Comparison of ENCODE assay signal across 22 cellular contexts in genomic region chr19:21134934-21135366, GRCh38.
"Had no signal": no experiment of that assay in that cellular context is flagged by ENCODE, and none has a peak within 500 bp of the region (broad histone marks: within the 10 kb centered on the region; RNA-seq: fewer than 3 reads in every experiment).

No MANE protein-coding gene starts in this region.

- H3K4me1 Mint-ChIP-seq: stimulated activated memory B cell treated with anti-CD40 and anti-IgM and Interleukin-4, amounts not matched to agents 10 μg/mL and 1 μg/mL and 100 μg/mL, for 72 hours had no signal

- H3K4me2 ChIP-seq: hepatocyte had no signal

- H2AFZ ChIP-seq: hepatocyte had no signal

- H3K4me3 ChIP-seq: hepatocyte, lung, psoas muscle, spleen, tibial artery had no signal

- H3K27me3 Mint-ChIP-seq: stimulated activated naive CD8-positive, alpha-beta T cell treated with anti-CD3 and anti-CD28 coated beads, Interleukin-15, Interleukin-2, amounts not matched to agents 100 ng/mL and 50 ng/mL, for 24 hours had no signal

- H3K27me3 ChIP-seq: foreskin keratinocyte, hepatocyte, spleen, tibial artery had no signal

- H3K27ac ChIP-seq: foreskin keratinocyte, hepatocyte, psoas muscle, spleen, tibial artery had no signal

- H3K36me3 ChIP-seq: spleen, tibial artery had no signal

- H3K4me1 ChIP-seq: foreskin keratinocyte, psoas muscle, spleen, tibial artery had no signal

- H3K79me2 ChIP-seq: hepatocyte had no signal

- DNase-seq: dermis blood vessel endothelial cell; erythroblast; foreskin keratinocyte; head of caudate nucleus; kidney; left colon; left ventricle myocardium superior; mesenchymal stem cell; midbrain; psoas muscle; retina; spleen; stimulated activated CD4-positive, alpha-beta T cell treated with anti-CD3 and anti-CD28 coated beads, Interleukin-15, amount 100 ng/mL, for 24 hours; stimulated activated CD4-positive, alpha-beta T cell treated with anti-CD3 and anti-CD28 coated beads, Interleukin-1b, Interleukin-23, amount 100 ng/mL, for 48 hours; stimulated activated CD4-positive, alpha-beta T cell treated with anti-CD3 and anti-CD28 coated beads, Interleukin-4, amount 100 ng/mL, for 24 hours; tibial artery had no signal

- H3K27ac Mint-ChIP-seq: natural killer cell treated with Interleukin-12 subunit alpha and Interleukin-12 subunit beta and Interleukin-15 and Interleukin-18, amount 100 ng/mL, for 72 hours; stimulated activated memory B cell treated with anti-CD40 and anti-IgM and Interleukin-4, amounts not matched to agents 10 μg/mL and 1 μg/mL and 100 μg/mL, for 72 hours; stimulated activated naive CD8-positive, alpha-beta T cell treated with anti-CD3 and anti-CD28 coated beads, Interleukin-15, Interleukin-2, amounts not matched to agents 100 ng/mL and 50 ng/mL, for 24 hours had no signal

- ATAC-seq: foreskin keratinocyte; left colon; left ventricle myocardium superior; natural killer cell treated with Interleukin-12 subunit alpha and Interleukin-12 subunit beta and Interleukin-15 and Interleukin-18, amount 100 ng/mL, for 72 hours; psoas muscle; sciatic nerve; stimulated activated memory B cell treated with anti-CD40 and anti-IgM and Interleukin-4, amounts not matched to agents 10 μg/mL and 1 μg/mL and 100 μg/mL, for 72 hours had no signal

- H3K9me3 ChIP-seq: psoas muscle, tibial artery had no signal

- H3K4me3 Mint-ChIP-seq: natural killer cell treated with Interleukin-12 subunit alpha and Interleukin-12 subunit beta and Interleukin-15 and Interleukin-18, amount 100 ng/mL, for 72 hours; stimulated activated memory B cell treated with anti-CD40 and anti-IgM and Interleukin-4, amounts not matched to agents 10 μg/mL and 1 μg/mL and 100 μg/mL, for 72 hours; stimulated activated naive CD8-positive, alpha-beta T cell treated with anti-CD3 and anti-CD28 coated beads, Interleukin-15, Interleukin-2, amounts not matched to agents 100 ng/mL and 50 ng/mL, for 24 hours had no signal

- H3K36me3 Mint-ChIP-seq: stimulated activated memory B cell treated with anti-CD40 and anti-IgM and Interleukin-4, amounts not matched to agents 10 μg/mL and 1 μg/mL and 100 μg/mL, for 72 hours had no signal
